Comparison of ENCODE assay signal across 10 cellular contexts in the genomic region with DNA sequence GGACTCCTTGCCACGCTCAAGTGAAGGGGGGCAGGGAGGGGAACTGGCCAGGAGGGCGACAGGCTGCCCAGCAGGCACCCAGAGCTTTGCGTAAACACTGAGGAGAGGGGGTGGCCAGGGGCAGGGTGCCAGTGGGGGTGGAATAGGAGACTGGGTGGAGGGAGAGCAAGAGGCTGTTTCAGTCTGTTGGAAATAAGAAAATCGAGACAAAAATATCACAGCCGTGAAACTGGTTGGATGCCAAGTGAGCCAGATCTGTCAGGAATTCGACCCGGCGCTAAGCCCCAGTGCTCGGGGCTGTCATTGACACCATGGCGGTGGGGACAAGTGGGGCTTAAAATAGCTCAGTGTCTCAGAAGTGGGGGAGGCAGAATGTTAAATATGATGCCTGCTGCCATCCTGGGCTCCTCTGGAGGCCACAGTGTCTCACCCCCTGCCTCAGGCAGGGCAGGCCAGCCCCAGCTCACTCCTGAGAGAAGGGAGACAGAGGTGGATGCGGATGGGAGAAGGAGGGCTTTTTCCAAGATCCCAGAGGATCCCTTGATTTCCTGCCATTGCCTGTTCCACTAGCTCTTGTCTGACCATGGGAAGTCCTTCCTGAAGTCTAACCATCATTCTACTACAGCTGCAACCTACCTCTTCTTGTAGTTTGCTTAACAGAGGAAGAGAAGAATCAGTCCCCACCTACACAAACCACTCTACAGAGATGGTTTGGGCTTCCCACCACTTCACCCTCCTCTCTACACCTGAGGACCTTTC. TPM values are rescaled to one million over a fixed set of nuclear protein-coding genes. Genes with fewer than 3 reads are reported as not detected.
DNase-seq lines count a peak whose midpoint lies in the region; ATAC-seq and TF ChIP-seq lines count a peak whose summit lies in the region.
"Had no signal": no experiment of that assay in that cellular context is flagged by ENCODE, and none has a peak within 500 bp of the region (broad histone marks: within the 10 kb centered on the region; RNA-seq: fewer than 3 reads in every experiment).

No MANE protein-coding gene starts in this region.

- peaks cover 0 to 3% of the 10 kb centered on the region in 2 experiments; a peak in 2 of 3 replicates for H3K36me3 ChIP-seq in HEK293 (ENCODE audit: control insufficient read depth in 2 of 2, insufficient read depth in 1 of 2, low read length in 2 of 2)
- H3K36me3 ChIP-seq: brain microvascular endothelial cell had no signal

- DNase-seq in activated naive CD4-positive, alpha-beta T cell treated with anti-CD3 and anti-CD28 coated beads, Interleukin-2, amount 50 U/mL, for 72 hours (ENCODE audit: low spot score in 2 of 2), result no peak
- DNase-seq in myocyte (ENCODE audit: low read depth) (peak; percentile 93), HFFc6 (no peak)
- DNase-seq: brain microvascular endothelial cell, Kasumi-1, kidney glomerular epithelial cell had no signal

- POLR2A ChIA-PET in HEK293 (lab: Yijun Ruan, JAX), result interaction anchor here (1.0 to 1.2 kb wide), 2 partner anchors 10 to 22 kb away, joined by 3 to 4 read pairs; a partner anchor contains a TSS

- peaks cover 4% of the 10 kb centered on the region for H3K27me3 Mint-ChIP-seq in HFFc6 (ENCODE audit: insufficient read depth)

- H3K9me3 Mint-ChIP-seq in activated naive CD4-positive, alpha-beta T cell treated with anti-CD3 and anti-CD28 coated beads, Interleukin-2, amount 50 U/mL, for 72 hours, result no peaks in the 10 kb centered on the region
- H3K9me3 Mint-ChIP-seq in HFFc6, result no peaks in the 10 kb centered on the region

- peaks cover 17% of the 10 kb centered on the region for H3K4me1 ChIP-seq in HEK293 (ENCODE audit: control insufficient read depth, insufficient read depth, low read length)

- H3K27ac Mint-ChIP-seq in activated naive CD4-positive, alpha-beta T cell treated with anti-CD3 and anti-CD28 coated beads, Interleukin-2, amount 50 U/mL, for 72 hours, result peak overlapping the region; percentile 82 to 90
- no peak overlapping the region for H3K27ac Mint-ChIP-seq in HFFc6

- TF ChIP-seq CTCF in HEK293 (tag by site-specific recombination; IDR thresholded peaks at IDR 0.05) (no peak), HFFc6 (IDR thresholded peaks at IDR 0.05) (no peak)

- no peaks in the 10 kb centered on the region for H3K9me3 ChIP-seq in HEK293 (ENCODE audit: control insufficient read depth, insufficient read depth, low read depth, low read length)

- ATAC-seq in activated naive CD4-positive, alpha-beta T cell treated with anti-CD3 and anti-CD28 coated beads, Interleukin-2, amount 50 U/mL, for 72 hours, result no peak
- no peak for ATAC-seq in GM18498 (IDR thresholded peaks at IDR 0.05; ENCODE audit: unreplicated experiment)
- ATAC-seq in GM19351 (IDR thresholded peaks at IDR 0.05; ENCODE audit: unreplicated experiment), result no peak
- ATAC-seq: HCT116 had no signal

- CTCF ChIA-PET in HEK293 (lab: Yijun Ruan, JAX), result interaction anchor here (0.5 to 4.4 kb wide), 9 partner anchors 9 to 77 kb away, joined by 3 to 22 read pairs (median 4); a partner anchor contains a TSS

- no peak overlapping the region for H3K27ac ChIP-seq in HEK293 (ENCODE audit: extremely low read depth, low read depth, low read length)
- H3K27ac ChIP-seq: brain microvascular endothelial cell had no signal

- no peak overlapping the region for H3K4me3 Mint-ChIP-seq in HFFc6

- H3K4me1 Mint-ChIP-seq in HFFc6 (ENCODE audit: low read depth), result peaks cover 9% of the 10 kb centered on the region; the same call in 1 of the 2 replicates

- H3K36me3 Mint-ChIP-seq in activated naive CD4-positive, alpha-beta T cell treated with anti-CD3 and anti-CD28 coated beads, Interleukin-2, amount 50 U/mL, for 72 hours, result no peaks in the 10 kb centered on the region
- no peaks in the 10 kb centered on the region for H3K36me3 Mint-ChIP-seq in HFFc6 (ENCODE audit: low read depth)

- H3K4me3 ChIP-seq in HEK293 (ENCODE audit: low read depth, low read length), result no peak overlapping the region

TF ChIP-seq in HEK293, 187 proteins besides CTCF, POLR2A, EP300 and RAD21 (continues in another document):
- TF ChIP-seq ZNF510 (tag by site-specific recombination; IDR thresholded peaks at IDR 0.05; ENCODE audit: insufficient replicate concordance) (no peak), ZNF501 (tag by site-specific recombination; IDR thresholded peaks at IDR 0.05) (no peak), SCRT2 (tag by site-specific recombination; IDR thresholded peaks at IDR 0.05) (no peak), ZNF529 (tag by site-specific recombination; IDR thresholded peaks at IDR 0.05; ENCODE audit: insufficient replicate concordance) (no peak), ZNF664 (tag by site-specific recombination; IDR thresholded peaks at IDR 0.05) (no peak), ZNF514 (tag by site-specific recombination; IDR thresholded peaks at IDR 0.05) (no peak), ZFP37 (tag by site-specific recombination; IDR thresholded peaks at IDR 0.05) (no peak), GLIS2 (tag by site-specific recombination; IDR thresholded peaks at IDR 0.05) (peak; percentile 45; the same call in 1 of the 2 replicates)
- TF ChIP-seq, protein P1, sequence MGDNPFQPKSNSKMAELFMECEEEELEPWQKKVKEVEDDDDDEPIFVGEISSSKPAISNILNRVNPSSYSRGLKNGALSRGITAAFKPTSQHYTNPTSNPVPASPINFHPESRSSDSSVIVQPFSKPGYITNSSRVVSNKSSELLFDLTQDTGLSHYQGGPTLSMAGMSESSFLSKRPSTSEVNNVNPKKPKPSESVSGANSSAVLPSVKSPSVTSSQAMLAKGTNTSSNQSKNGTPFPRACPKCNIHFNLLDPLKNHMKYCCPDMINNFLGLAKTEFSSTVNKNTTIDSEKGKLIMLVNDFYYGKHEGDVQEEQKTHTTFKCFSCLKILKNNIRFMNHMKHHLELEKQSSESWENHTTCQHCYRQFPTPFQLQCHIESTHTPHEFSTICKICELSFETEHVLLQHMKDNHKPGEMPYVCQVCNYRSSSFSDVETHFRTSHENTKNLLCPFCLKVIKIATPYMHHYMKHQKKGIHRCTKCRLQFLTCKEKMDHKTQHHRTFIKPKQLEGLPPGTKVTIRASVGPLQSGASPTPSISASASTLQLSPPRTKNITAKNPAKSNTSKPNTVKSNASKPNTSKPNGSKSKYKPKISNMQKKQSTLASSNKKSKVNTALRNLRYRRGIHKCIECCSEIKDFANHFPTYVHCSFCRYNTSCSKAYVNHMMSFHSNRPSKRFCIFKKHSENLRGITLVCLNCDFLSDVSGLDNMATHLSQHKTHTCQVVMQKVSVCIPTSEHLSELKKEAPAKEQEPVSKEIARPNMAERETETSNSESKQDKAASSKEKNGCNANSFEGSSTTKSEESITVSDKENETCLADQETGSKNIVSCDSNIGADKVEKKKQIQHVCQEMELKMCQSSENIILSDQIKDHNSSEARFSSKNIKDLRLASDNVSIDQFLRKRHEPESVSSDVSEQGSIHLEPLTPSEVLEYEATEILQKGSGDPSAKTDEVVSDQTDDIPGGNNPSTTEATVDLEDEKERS (tag by site-specific recombination; IDR thresholded peaks at IDR 0.05), result no peak
- TF ChIP-seq, protein P2, sequence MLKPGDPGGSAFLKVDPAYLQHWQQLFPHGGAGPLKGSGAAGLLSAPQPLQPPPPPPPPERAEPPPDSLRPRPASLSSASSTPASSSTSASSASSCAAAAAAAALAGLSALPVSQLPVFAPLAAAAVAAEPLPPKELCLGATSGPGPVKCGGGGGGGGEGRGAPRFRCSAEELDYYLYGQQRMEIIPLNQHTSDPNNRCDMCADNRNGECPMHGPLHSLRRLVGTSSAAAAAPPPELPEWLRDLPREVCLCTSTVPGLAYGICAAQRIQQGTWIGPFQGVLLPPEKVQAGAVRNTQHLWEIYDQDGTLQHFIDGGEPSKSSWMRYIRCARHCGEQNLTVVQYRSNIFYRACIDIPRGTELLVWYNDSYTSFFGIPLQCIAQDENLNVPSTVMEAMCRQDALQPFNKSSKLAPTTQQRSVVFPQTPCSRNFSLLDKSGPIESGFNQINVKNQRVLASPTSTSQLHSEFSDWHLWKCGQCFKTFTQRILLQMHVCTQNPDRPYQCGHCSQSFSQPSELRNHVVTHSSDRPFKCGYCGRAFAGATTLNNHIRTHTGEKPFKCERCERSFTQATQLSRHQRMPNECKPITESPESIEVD (tag by site-specific recombination; IDR thresholded peaks at IDR 0.05), result no peak

RNA-seq across cellular contexts. Expression of a gene that starts 9.5 kb away (rescaled TPM):
- total RNA-seq in activated naive CD4-positive, alpha-beta T cell treated with anti-CD3 and anti-CD28 coated beads, Interleukin-2, amount 50 U/mL, for 72 hours, result under 1 TPM in 1 of 2 donors, not detected in 1; 0.64 TPM
- 0.96 and 1.7 TPM in 2 replicates for total RNA-seq in myocyte
- 0.26 TPM for polyA plus RNA-seq in myocyte (2012)
- total RNA-seq in HFFc6 (2021; fragmentation: NEBNext Ultra II Directional; extraction: Animal tissue kit (Norgen Biotek cat#: 25700)), result under 1 TPM in 1 of 6 experiments, not detected in 5; 0.26 TPM

RNA-seq across cellular contexts. Expression of a gene that starts 10.1 kb away (rescaled TPM):
- 10 to 100 TPM in 1 of 2 donors, 1 to 10 TPM in 1; 7.9 to 16.0 TPM for total RNA-seq in activated naive CD4-positive, alpha-beta T cell treated with anti-CD3 and anti-CD28 coated beads, Interleukin-2, amount 50 U/mL, for 72 hours
- 17.1 TPM in 2 replicates for total RNA-seq in myocyte
- polyA plus RNA-seq in myocyte (2012), result 16.7 TPM
- 10 to 100 TPM in 5 of 6 experiments, 1 to 10 TPM in 1; 9.9 to 15.5 (median 12.7) TPM for total RNA-seq in HFFc6 (2021; fragmentation: NEBNext Ultra II Directional; extraction: Animal tissue kit (Norgen Biotek cat#: 25700))

RNA-seq across cellular contexts. Expression of a gene that starts 12.6 kb away (rescaled TPM):
- total RNA-seq in activated naive CD4-positive, alpha-beta T cell treated with anti-CD3 and anti-CD28 coated beads, Interleukin-2, amount 50 U/mL, for 72 hours, result 1 to 10 TPM; 2.3 to 3.0 TPM
- 10.1 and 23.1 TPM in 2 replicates for total RNA-seq in myocyte
- polyA plus RNA-seq in myocyte (2012), result 3.4 TPM
- under 1 TPM; 0.09 to 0.51 (median 0.14) TPM for total RNA-seq in HFFc6 (2021; fragmentation: NEBNext Ultra II Directional; extraction: Animal tissue kit (Norgen Biotek cat#: 25700))

RNA-seq across cellular contexts. Expression of a gene that starts 22.1 kb away (rescaled TPM):
- total RNA-seq in activated naive CD4-positive, alpha-beta T cell treated with anti-CD3 and anti-CD28 coated beads, Interleukin-2, amount 50 U/mL, for 72 hours, result 1 to 10 TPM; 3.2 to 7.8 TPM
- 87.4 and 119 TPM in 2 replicates for total RNA-seq in myocyte
- 74.7 TPM for polyA plus RNA-seq in myocyte (2012)
- total RNA-seq in HFFc6 (2021; fragmentation: NEBNext Ultra II Directional; extraction: Animal tissue kit (Norgen Biotek cat#: 25700)), result 10 to 100 TPM; 51.9 to 67.2 (median 61.0) TPM

RNA-seq across cellular contexts. Expression of a gene that starts 40.8 kb away (rescaled TPM):
- 10 to 100 TPM; 62.7 to 80.6 TPM for total RNA-seq in activated naive CD4-positive, alpha-beta T cell treated with anti-CD3 and anti-CD28 coated beads, Interleukin-2, amount 50 U/mL, for 72 hours
- total RNA-seq in myocyte, result 34.9 and 36.9 TPM in 2 replicates
- polyA plus RNA-seq in myocyte (2012), result 55.8 TPM
- 10 to 100 TPM; 44.0 to 52.3 (median 46.3) TPM for total RNA-seq in HFFc6 (2021; fragmentation: NEBNext Ultra II Directional; extraction: Animal tissue kit (Norgen Biotek cat#: 25700))
